1 cellular context compared by ENCODE assay signal in the genomic region with DNA sequence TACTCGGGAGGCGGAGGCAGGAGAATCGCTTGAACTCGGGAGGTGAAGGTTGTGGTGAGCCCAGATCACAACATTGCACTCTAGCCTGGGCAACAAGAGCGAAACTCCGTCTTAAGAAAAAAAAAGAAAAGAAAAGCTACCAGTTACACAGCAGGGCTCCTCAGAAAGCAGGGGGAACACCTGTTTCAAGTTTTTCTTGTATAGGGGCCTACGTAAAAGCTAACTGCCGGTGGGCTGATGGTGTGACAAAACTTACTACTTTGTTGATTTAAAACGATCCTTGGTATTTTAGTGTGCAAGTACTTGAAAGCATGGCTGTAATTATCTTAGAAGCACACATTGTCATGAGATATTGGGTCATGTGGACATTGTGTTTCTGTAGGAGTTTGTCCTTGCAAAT.
TF ChIP-seq lines count a peak whose summit lies in the region.

No MANE protein-coding gene starts in this region.

TF ChIP-seq in H1, 55 proteins besides CTCF, POLR2A, EP300 and RAD21:
- TF ChIP-seq TAF1 (IDR thresholded peaks at IDR 0.05; ENCODE audit: low read depth, low read length), result no peak
- no peak for TF ChIP-seq ZNF274 (IDR thresholded peaks at IDR 0.05; ENCODE audit: borderline replicate concordance, extremely low read depth, low read length)
- no peak for TF ChIP-seq RXRA (IDR thresholded peaks at IDR 0.05; ENCODE audit: insufficient read depth, low read depth, low read length)
- TF ChIP-seq YY1 (IDR thresholded peaks at IDR 0.05; ENCODE audit: low read depth, low read length), result no peak
- no peak for TF ChIP-seq SIX5 (IDR thresholded peaks at IDR 0.05; ENCODE audit: low read depth, low read length)
- TF ChIP-seq POLR2AphosphoS5 (IDR thresholded peaks at IDR 0.05; ENCODE audit: low read depth, low read length), result no peak
- no peak for TF ChIP-seq SP4 (IDR thresholded peaks at IDR 0.05; ENCODE audit: low read length)
- TF ChIP-seq ASH2L (IDR thresholded peaks at IDR 0.05; ENCODE audit: low read length), result no peak
- TF ChIP-seq CBX8 (IDR thresholded peaks at IDR 0.05; ENCODE audit: borderline replicate concordance, low read depth, low read length), result no peak
